Comparison of ENCODE assay signal across 8 cellular contexts in the genomic region with DNA sequence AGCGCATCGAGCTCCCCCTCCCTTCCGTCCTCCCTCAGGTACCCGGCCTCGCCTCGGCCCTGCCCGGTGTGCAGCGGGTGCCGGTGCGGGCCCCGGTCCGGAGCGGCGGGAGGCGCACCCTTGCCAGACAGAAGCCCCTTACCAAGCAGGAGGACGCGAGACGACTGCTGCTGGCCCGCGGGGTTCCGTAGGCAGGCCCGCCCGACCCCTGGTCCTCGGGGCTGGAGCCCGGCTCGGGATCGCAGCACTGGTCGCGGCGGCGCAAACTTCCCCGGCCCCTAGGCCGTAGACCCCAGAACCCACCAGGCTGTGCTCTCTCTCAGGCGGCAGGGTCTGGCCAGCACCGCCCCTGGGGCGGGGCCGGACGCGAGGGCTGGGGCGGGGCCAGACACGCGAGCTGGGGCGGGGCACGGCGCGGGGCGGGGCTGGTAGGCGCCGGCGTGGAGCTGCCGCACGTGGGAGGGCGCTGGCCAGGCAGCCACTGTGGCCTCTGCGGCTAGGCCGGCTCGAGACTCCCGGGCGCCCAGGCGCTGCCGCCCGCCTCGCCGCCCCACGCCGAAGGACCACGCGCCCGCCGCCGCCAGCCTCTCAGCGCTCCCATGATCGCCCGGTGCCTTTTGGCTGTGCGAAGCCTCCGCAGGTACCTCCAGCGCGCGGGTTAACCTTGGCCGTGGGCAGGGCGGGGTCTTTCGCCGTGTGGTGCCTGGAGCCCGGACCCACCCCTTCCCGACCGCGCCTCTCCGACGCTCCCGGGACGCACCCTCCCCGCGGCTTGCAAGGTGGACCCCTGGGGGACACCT. TPM values are rescaled to one million over a fixed set of nuclear protein-coding genes. Genes with fewer than 3 reads are reported as not detected.
A peak's percentile ranks its signal among the peaks of the same experiment; 100 is the strongest.
DNase-seq lines count a peak whose midpoint lies in the region; ATAC-seq, FAIRE-seq and TF ChIP-seq lines count a peak whose summit lies in the region.

A gene (plus strand): TSS at position 431 of the 800 bp plus-strand sequence. CDS start 169 bp downstream, at position 600.
A gene with protein sequence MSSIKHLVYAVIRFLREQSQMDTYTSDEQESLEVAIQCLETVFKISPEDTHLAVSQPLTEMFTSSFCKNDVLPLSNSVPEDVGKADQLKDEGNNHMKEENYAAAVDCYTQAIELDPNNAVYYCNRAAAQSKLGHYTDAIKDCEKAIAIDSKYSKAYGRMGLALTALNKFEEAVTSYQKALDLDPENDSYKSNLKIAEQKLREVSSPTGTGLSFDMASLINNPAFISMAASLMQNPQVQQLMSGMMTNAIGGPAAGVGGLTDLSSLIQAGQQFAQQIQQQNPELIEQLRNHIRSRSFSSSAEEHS (minus strand): TSS at position 335 of the 800 bp plus-strand sequence. CDS start 1,302 bp downstream, outside the sequence.

- TF ChIP-seq CTCF in SU-DHL-6 (IDR thresholded peaks at IDR 0.05; ENCODE audit: insufficient read depth, low read length, poor library complexity, severe bottlenecking), result no peak
- TF ChIP-seq CTCF in tibial nerve (IDR thresholded peaks at IDR 0.05), result no peak

- no peaks in the 10 kb centered on the region for H4K20me1 ChIP-seq in SU-DHL-6 (ENCODE audit: low read depth, low read length)

- H3K36me3 ChIP-seq in SU-DHL-6 (ENCODE audit: low read length) (no peaks in the 10 kb centered on the region), trophoblast cell (ENCODE audit: control insufficient read depth in 1 of 2, insufficient read depth in 2 of 2, low read length in 2 of 2) (peaks cover 0 to 3% of the 10 kb centered on the region in 2 experiments), tibial nerve (peaks cover 0 to 15% (median 0%) of the 10 kb centered on the region in 3 donors)

- peak within 1 kb of the TSS; percentile 87 for H4K91ac ChIP-seq in trophoblast cell (ENCODE audit: low read depth, low read length)

- no peak for TF ChIP-seq EP300 in tibial nerve (IDR thresholded peaks at IDR 0.05)

- H3K79me1 ChIP-seq in trophoblast cell (ENCODE audit: low read length), result peaks cover 11% of the 10 kb centered on the region

- peak within 1 kb of the TSS; percentile 94 for H3K4me3 Mint-ChIP-seq in activated naive CD8-positive, alpha-beta T cell treated with anti-CD3 and anti-CD28 coated beads, Interleukin-2, amount 10 ng/mL, durations not matched to agents 7 days and 5 days

- H2BK5ac ChIP-seq in trophoblast cell (ENCODE audit: low read depth, low read length, poor library complexity), result peak within 1 kb of the TSS; percentile 89

- H3K14ac ChIP-seq in trophoblast cell (ENCODE audit: low read length), result peak within 1 kb of the TSS; percentile 96

- POLR2A ChIA-PET in activated naive CD8-positive, alpha-beta T cell treated with anti-CD3 and anti-CD28 coated beads, Interleukin-2, amount 10 ng/mL, durations not matched to agents 7 days and 5 days (lab: Charles Lee), result interaction anchor here (1.2 to 2.8 kb wide), 6 partner anchors 97 to 619 kb away, joined by 4 to 14 read pairs (median 8); a partner anchor contains a TSS

- peak within 1 kb of the TSS; percentile 94 for H4K12ac ChIP-seq in trophoblast cell (ENCODE audit: low read depth, low read length)

- TF ChIP-seq POLR2A in H54 (IDR thresholded peaks at IDR 0.05; ENCODE audit: low read depth, low read length) (peak; percentile 86), tibial nerve (IDR thresholded peaks at IDR 0.05) (peak in 1 of 2 donors; percentile 42)

- no peaks in the 10 kb centered on the region for H3K27me3 Mint-ChIP-seq in activated naive CD8-positive, alpha-beta T cell treated with anti-CD3 and anti-CD28 coated beads, Interleukin-2, amount 10 ng/mL, durations not matched to agents 7 days and 5 days

- H3K23ac ChIP-seq in trophoblast cell (ENCODE audit: low read length), result no peak within 1 kb of the TSS

- H3K27ac Mint-ChIP-seq in activated naive CD8-positive, alpha-beta T cell treated with anti-CD3 and anti-CD28 coated beads, Interleukin-2, amount 10 ng/mL, durations not matched to agents 7 days and 5 days, result peak within 1 kb of the TSS; percentile 88

- peaks cover 33% of the 10 kb centered on the region for H3K4me1 Mint-ChIP-seq in activated naive CD8-positive, alpha-beta T cell treated with anti-CD3 and anti-CD28 coated beads, Interleukin-2, amount 10 ng/mL, durations not matched to agents 7 days and 5 days

- no CpG with 5 or more reads among the region's 92 CpGs for WGBS in trophoblast cell (ENCODE audit: extremely low coverage, insufficient coverage, insufficient read length)
- 1% methylated on average over 32 to 90 of the region's 92 CpGs for WGBS in tibial nerve, 2 donors

- peak within 1 kb of the TSS; percentile 95 for H3K4ac ChIP-seq in trophoblast cell (ENCODE audit: low read depth, low read length)

- H3K27me3 ChIP-seq in SU-DHL-6 (ENCODE audit: low read length) (no peaks in the 10 kb centered on the region), trophoblast cell (ENCODE audit: insufficient read depth, low read length) (no peaks in the 10 kb centered on the region), tibial nerve (no peaks in the 10 kb centered on the region)

- H2AFZ ChIP-seq in SU-DHL-6 (ENCODE audit: low read depth, low read length, severe bottlenecking), result peak within 1 kb of the TSS; percentile 95
- peak within 1 kb of the TSS; percentile 99 for H2AFZ ChIP-seq in trophoblast cell (ENCODE audit: insufficient read depth, low read length, poor library complexity)

- DNase-seq in GM04504 (ENCODE audit: low read depth), result peak; percentile 55
- peak; percentile 77 for DNase-seq in H54 (ENCODE audit: insufficient read length, low spot score)
- peak; percentile 73 for DNase-seq in M059J (ENCODE audit: low read depth)
- peak; percentile 95 for DNase-seq in activated naive CD8-positive, alpha-beta T cell treated with anti-CD3 and anti-CD28 coated beads, Interleukin-2, amount 10 ng/mL, durations not matched to agents 7 days and 5 days
- peak; percentile 93 for DNase-seq in Right ventricle myocardium superior
- DNase-seq in trophoblast cell, result peak; percentile 54 to 85
- DNase-seq in tibial nerve (ENCODE audit: low spot score in 2 of 2), result peak; percentile 77 to 80

- H3K9me3 ChIP-seq in SU-DHL-6 (ENCODE audit: insufficient read depth, low read length), result no peaks in the 10 kb centered on the region
- H3K9me3 ChIP-seq in trophoblast cell (ENCODE audit: insufficient read depth, low read depth, low read length), result no peaks in the 10 kb centered on the region
- H3K9me3 ChIP-seq in tibial nerve, result no peaks in the 10 kb centered on the region

- H3K4me2 ChIP-seq in SU-DHL-6 (ENCODE audit: low read depth, low read length, poor library complexity, severe bottlenecking) (peak within 1 kb of the TSS; percentile 91), trophoblast cell (ENCODE audit: low read length) (peak within 1 kb of the TSS; percentile 95)

- no peak within 1 kb of the TSS; the same call in 1 of the 2 replicates for H3K27ac ChIP-seq in SU-DHL-6 (ENCODE audit: low read depth, low read length)
- H3K27ac ChIP-seq in trophoblast cell (ENCODE audit: low read depth, low read length), result peak within 1 kb of the TSS; percentile 12
- peak within 1 kb of the TSS; percentile 39 to 90 (median 89) for H3K27ac ChIP-seq in tibial nerve

- H4K8ac ChIP-seq in trophoblast cell (ENCODE audit: low read depth, low read length), result peak within 1 kb of the TSS; percentile 92

- peaks cover 7% of the 10 kb centered on the region for H3K36me3 Mint-ChIP-seq in activated naive CD8-positive, alpha-beta T cell treated with anti-CD3 and anti-CD28 coated beads, Interleukin-2, amount 10 ng/mL, durations not matched to agents 7 days and 5 days

- no peaks in the 10 kb centered on the region for H3K9me2 ChIP-seq in SU-DHL-6 (replicated peaks; ENCODE audit: insufficient read depth, low read length)

- H3K9ac ChIP-seq in SU-DHL-6 (ENCODE audit: low read length) (peak within 1 kb of the TSS; percentile 79), trophoblast cell (ENCODE audit: low read length) (peak within 1 kb of the TSS; percentile 93)

- H2BK120ac ChIP-seq in trophoblast cell (ENCODE audit: insufficient read depth, low read length, poor library complexity), result peak within 1 kb of the TSS; percentile 92

- H3K9me3 Mint-ChIP-seq in activated naive CD8-positive, alpha-beta T cell treated with anti-CD3 and anti-CD28 coated beads, Interleukin-2, amount 10 ng/mL, durations not matched to agents 7 days and 5 days, result no peaks in the 10 kb centered on the region

- H3K4me3 ChIP-seq in SU-DHL-6 (ENCODE audit: insufficient read depth, low read length, poor library complexity, severe bottlenecking) (peak within 1 kb of the TSS; percentile 87), trophoblast cell (ENCODE audit: low read depth, low read length) (peak within 1 kb of the TSS; percentile 96), tibial nerve (peak within 1 kb of the TSS; percentile 62 to 99 (median 93))

- ATAC-seq in activated naive CD8-positive, alpha-beta T cell treated with anti-CD3 and anti-CD28 coated beads, Interleukin-2, amount 10 ng/mL, durations not matched to agents 7 days and 5 days (ENCODE audit: low read depth), result peak; percentile 91
- ATAC-seq in Right ventricle myocardium superior (ENCODE audit: poor library complexity), result peak; percentile 99

- H3K4me1 ChIP-seq in trophoblast cell (ENCODE audit: control insufficient read depth in 1 of 2, insufficient read depth in 2 of 2, low read length in 2 of 2), result peaks cover 0 to 2% of the 10 kb centered on the region in 2 experiments
- peaks cover 0 to 26% (median 1%) of the 10 kb centered on the region in 4 donors for H3K4me1 ChIP-seq in tibial nerve

- no peak for FAIRE-seq in H54 (lab: Jason Lieb, UNC)

- H3K18ac ChIP-seq in trophoblast cell (ENCODE audit: low read length), result peak within 1 kb of the TSS; percentile 96

- peaks cover 9% of the 10 kb centered on the region for H3K79me2 ChIP-seq in SU-DHL-6 (ENCODE audit: insufficient read depth, low read length)
- H3K79me2 ChIP-seq in trophoblast cell (ENCODE audit: control insufficient read depth, insufficient read depth, low read length, poor library complexity), result peaks cover 11% of the 10 kb centered on the region

- H2BK12ac ChIP-seq in trophoblast cell (ENCODE audit: low read length), result peak within 1 kb of the TSS; percentile 58

- H3F3A ChIP-seq in SU-DHL-6 (ENCODE audit: insufficient read depth), result peaks cover 18% of the 10 kb centered on the region

- intact Hi-C loops in Right ventricle myocardium superior (cut with DNase I), result no loop called here

- peak within 1 kb of the TSS; percentile 90 for H2AK5ac ChIP-seq in trophoblast cell (ENCODE audit: low read length)

RNA-seq across cellular contexts. Expression of the first gene that starts in this region (rescaled TPM):
- 12.3 and 27.9 TPM in 2 replicates for total RNA-seq in M059J (2014; rRNA removed; shearing (Covaris generic))
- total RNA-seq in activated naive CD8-positive, alpha-beta T cell treated with anti-CD3 and anti-CD28 coated beads, Interleukin-2, amount 10 ng/mL, durations not matched to agents 7 days and 5 days, result 10 to 100 TPM; 10.0 to 10.9 TPM
- total RNA-seq in Right ventricle myocardium superior (15.1 TPM), tibial nerve (10 to 100 TPM; 10.9 to 28.6 (median 19.2) TPM)
- polyA plus RNA-seq in trophoblast cell (2013), result 18.8 and 19.4 TPM in 2 replicates

RNA-seq across cellular contexts. Expression of the second gene that starts in this region (rescaled TPM):
- total RNA-seq in M059J (2014; rRNA removed; shearing (Covaris generic)), result 3.3 and 5.1 TPM in 2 replicates
- total RNA-seq in activated naive CD8-positive, alpha-beta T cell treated with anti-CD3 and anti-CD28 coated beads, Interleukin-2, amount 10 ng/mL, durations not matched to agents 7 days and 5 days, result 10 to 100 TPM; 25.3 to 26.9 TPM
- total RNA-seq in Right ventricle myocardium superior (4.7 TPM), tibial nerve (10 to 100 TPM; 10.8 to 13.0 (median 11.2) TPM)
- 4.3 and 4.5 TPM in 2 replicates for polyA plus RNA-seq in trophoblast cell (2013)
